8 cellular contexts compared by ENCODE assay signal in genomic region chr2:76953733-76954347, GRCh38.
DNase-seq lines count a peak whose midpoint lies in the region; ATAC-seq and TF ChIP-seq lines count a peak whose summit lies in the region.

No MANE protein-coding gene starts in this region.

- in situ Hi-C loops in Caki2 (cut with HindIII; ENCODE audit: low pct_unique_long_range_greater_than_20kb, low sequenced_read_pairs): no loop called here

- H3K4me3 ChIP-seq in LNCaP clone FGC (ENCODE audit: low read depth, low read length): no peak overlapping the region
- no peak overlapping the region for H3K4me3 ChIP-seq in fibroblast of villous mesenchyme (ENCODE audit: low read depth, low read length)

- ATAC-seq in GM21528 (IDR thresholded peaks at IDR 0.05; ENCODE audit: low FRiP score, unreplicated experiment) (peak; percentile 58), HG03135 (IDR thresholded peaks at IDR 0.05; ENCODE audit: unreplicated experiment) (no peak)

- peak; percentile 75 for TF ChIP-seq CTCF in LNCaP clone FGC (IDR thresholded peaks at IDR 0.05; ENCODE audit: control insufficient read depth, extremely low read depth, insufficient read depth)
- peak; percentile 62 for TF ChIP-seq CTCF in fibroblast of villous mesenchyme (IDR thresholded peaks at IDR 0.05; ENCODE audit: insufficient read depth, low read depth, low read length)

- DNase-seq in Caki2 (ENCODE audit: low read depth) (peak; percentile 50), LNCaP clone FGC (ENCODE audit: low read depth) (peak; percentile 43), RKO (ENCODE audit: low spot score) (peak; percentile 73), fibroblast of villous mesenchyme (ENCODE audit: low read depth) (peak; percentile 27), putamen (ENCODE audit: low spot score) (peak; percentile 42), cerebellar nuclear complex (lab: John Stamatoyannopoulos, UW) (no peak)

Comparison
In these comparisons a context has a peak if more than half of its experiments do, and no peak if none do; other contexts are left out.
1. DNase-seq: peak in Caki2 (single experiment), LNCaP clone FGC (single experiment), RKO (single experiment), fibroblast of villous mesenchyme (single experiment) and putamen (single experiment); none in cerebellar nuclear complex (0 of 2).